12 cellular contexts compared by ENCODE assay signal in the genomic region with DNA sequence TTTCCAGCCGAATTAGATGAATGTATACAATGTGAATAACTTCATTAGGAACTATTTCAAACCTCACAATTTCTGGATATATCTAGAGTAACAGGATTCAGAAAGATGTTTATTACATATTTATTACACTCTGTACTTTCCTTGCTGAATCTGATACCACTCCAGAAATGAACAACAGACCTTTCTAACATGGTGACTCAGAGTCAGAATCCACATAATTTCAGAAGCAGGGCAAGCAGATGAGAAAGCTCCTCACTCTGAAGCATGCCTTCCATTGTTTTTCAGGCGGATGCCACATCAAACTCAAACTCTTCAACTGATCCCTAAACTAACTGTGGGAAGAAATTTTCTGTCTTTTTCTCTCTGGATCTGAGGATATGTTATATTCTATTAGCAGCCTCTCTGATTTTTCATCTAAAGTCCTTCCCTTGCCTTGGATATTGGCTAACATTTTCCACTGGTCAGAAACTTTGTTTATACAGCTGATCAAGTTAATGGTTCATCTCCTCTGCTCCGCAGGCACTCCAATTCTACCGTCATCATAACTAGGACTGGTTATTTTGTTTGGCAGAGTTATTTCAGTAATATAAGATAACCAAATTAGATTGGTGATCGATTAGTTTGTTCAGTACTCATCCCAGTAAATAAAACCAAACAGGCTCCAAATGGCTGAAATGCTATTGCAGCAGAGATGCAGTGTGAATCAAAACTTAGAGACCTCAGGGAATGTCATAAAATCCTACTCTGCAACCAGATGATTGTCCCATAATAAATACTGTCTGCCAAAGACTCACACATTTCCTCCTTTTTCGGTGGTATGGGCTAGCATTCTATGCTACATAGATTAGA.
A peak's percentile ranks its signal among the peaks of the same experiment; 100 is the strongest.
DNase-seq lines count a peak whose midpoint lies in the region; ATAC-seq and TF ChIP-seq lines count a peak whose summit lies in the region.
"Had no signal": no experiment of that assay in that cellular context is flagged by ENCODE, and none has a peak within 500 bp of the region (broad histone marks: within the 10 kb centered on the region; RNA-seq: fewer than 3 reads in every experiment).

No MANE protein-coding gene starts in this region.

- no TSS peak for BruUV-seq in Caco-2 (replicated peaks; lab: Mats Ljungman, UMichigan)

- H3K4me1 Mint-ChIP-seq in type B pancreatic cell (ENCODE audit: unreplicated experiment) (peaks cover 12% of the 10 kb centered on the region), Caco-2 (ENCODE audit: low read depth, unreplicated experiment) (no peaks in the 10 kb centered on the region)

- POLR2A ChIA-PET in Caco-2 (lab: Charles Lee) = no interaction called here

- H3K27ac ChIP-seq in brain microvascular endothelial cell = peak overlapping the region; percentile 64
- H3K27ac ChIP-seq: neutrophil had no signal

- no peaks in the 10 kb centered on the region for H3K4me1 ChIP-seq in Caco-2

- H3K36me3 ChIP-seq in brain microvascular endothelial cell (replicated peaks) (no peaks in the 10 kb centered on the region), Caco-2 (ENCODE audit: control insufficient read depth, insufficient read depth, low read length) (no peaks in the 10 kb centered on the region)
- H3K36me3 ChIP-seq: neutrophil had no signal

- H3K9me3 Mint-ChIP-seq in activated naive CD4-positive, alpha-beta T cell treated with anti-CD3 and anti-CD28 coated beads, Interleukin-2, amount 50 U/mL, for 72 hours = peaks cover 5 to 10% of the 10 kb centered on the region in 2 donors
- H3K9me3 Mint-ChIP-seq in type B pancreatic cell (peaks cover 10% of the 10 kb centered on the region), Caco-2 (ENCODE audit: unreplicated experiment) (peaks cover 10% of the 10 kb centered on the region)

- in situ Hi-C loops in brain microvascular endothelial cell (cut with HindIII; ENCODE audit: low pct_ligation_motif_present, low sequenced_read_pairs) (no loop called here), KBM-7 (cut with MboI; ENCODE audit: low pct_unique_long_range_greater_than_20kb, low sequenced_read_pairs) (no loop called here)

- TF ChIP-seq CTCF in brain microvascular endothelial cell (IDR thresholded peaks at IDR 0.05; ENCODE audit: low read depth, low read length, missing control alignments) = no peak
- no peak for TF ChIP-seq CTCF in type B pancreatic cell (conservative IDR thresholded peaks at IDR 0.05)
- no peak for TF ChIP-seq CTCF in Caco-2 (IDR thresholded peaks at IDR 0.05; ENCODE audit: insufficient read depth in 1 of 2, low read depth in 1 of 2, low read length in 1 of 2, severe bottlenecking in 1 of 2, unreplicated experiment in 1 of 2)

- H3K9me3 ChIP-seq in Caco-2 = no peaks in the 10 kb centered on the region
- H3K9me3 ChIP-seq: neutrophil had no signal

- H3K4me3 Mint-ChIP-seq in type B pancreatic cell = no peak overlapping the region
- H3K4me3 Mint-ChIP-seq in Caco-2 (ENCODE audit: unreplicated experiment) = no peak overlapping the region

- H3K4me3 ChIP-seq in brain microvascular endothelial cell (ENCODE audit: low read depth, low read length) (no peak overlapping the region), Caco-2 (ENCODE audit: low read depth, low read length) (no peak overlapping the region)

- H3K27me3 ChIP-seq in brain microvascular endothelial cell (replicated peaks) = no peaks in the 10 kb centered on the region
- H3K27me3 ChIP-seq in Caco-2 (replicated peaks; ENCODE audit: control insufficient read depth, insufficient read depth, low read length) = no peaks in the 10 kb centered on the region; the same call in 1 of the 2 replicates
- H3K27me3 ChIP-seq: neutrophil had no signal

- CTCF ChIA-PET in Caco-2 (lab: Charles Lee) = no interaction called here

- intact Hi-C loops in Caco-2 (cut with micrococcal nuclease; ENCODE audit: unreplicated experiment) = no loop called here

- DNase-seq in activated naive CD4-positive, alpha-beta T cell treated with anti-CD3 and anti-CD28 coated beads, Interleukin-2, amount 50 U/mL, for 72 hours (ENCODE audit: low spot score in 2 of 2) = no peak
- DNase-seq in activated naive CD4-positive, alpha-beta T cell (lab: John Stamatoyannopoulos, UW) = no peak
- peak; percentile 63 for DNase-seq in brain microvascular endothelial cell
- DNase-seq in kidney tubule cell (ENCODE audit: low spot score) = peak; percentile 24
- DNase-seq in type B pancreatic cell (ENCODE audit: extremely low spot score, unreplicated experiment) = no peak
- DNase-seq in DMS79 treated with DMSO at 0.1 percent for 48 hours (lab: John Stamatoyannopoulos, UW) = no peak
- DNase-seq in KBM-7 = no peak
- DNase-seq in Caco-2 = no peak
- DNase-seq: kidney; NCI-H187 treated with DMSO at 0.1 percent for 48 hours; stimulated activated CD4-positive, alpha-beta T cell treated with anti-CD3 and anti-CD28 coated beads, Interleukin-4, amount 100 ng/mL, for 24 hours had no signal

- peak overlapping the region in 1 of 2 donors; percentile 77 for H3K27ac Mint-ChIP-seq in activated naive CD4-positive, alpha-beta T cell treated with anti-CD3 and anti-CD28 coated beads, Interleukin-2, amount 50 U/mL, for 72 hours
- H3K27ac Mint-ChIP-seq in type B pancreatic cell (peak overlapping the region; percentile 44), Caco-2 (ENCODE audit: unreplicated experiment) (no peak overlapping the region)

- H3K36me3 Mint-ChIP-seq in activated naive CD4-positive, alpha-beta T cell treated with anti-CD3 and anti-CD28 coated beads, Interleukin-2, amount 50 U/mL, for 72 hours = peaks cover 9 to 20% of the 10 kb centered on the region in 2 donors
- H3K36me3 Mint-ChIP-seq in type B pancreatic cell (peaks cover 4% of the 10 kb centered on the region), Caco-2 (ENCODE audit: insufficient read depth, unreplicated experiment) (no peaks in the 10 kb centered on the region)

- ATAC-seq in activated naive CD4-positive, alpha-beta T cell treated with anti-CD3 and anti-CD28 coated beads, Interleukin-2, amount 50 U/mL, for 72 hours = peak; percentile 44 to 91

- peaks cover 4% of the 10 kb centered on the region for H3K27me3 Mint-ChIP-seq in type B pancreatic cell
- H3K27me3 Mint-ChIP-seq in Caco-2 (ENCODE audit: insufficient read depth, unreplicated experiment) = peaks cover 7% of the 10 kb centered on the region

Comparison
In these comparisons a context has a peak if more than half of its experiments do, and no peak if none do; other contexts are left out.
1. DNase-seq: peak in brain microvascular endothelial cell (single experiment) and kidney tubule cell (single experiment); none in activated naive CD4-positive, alpha-beta T cell treated with anti-CD3 and anti-CD28 coated beads, Interleukin-2, amount 50 U/mL, for 72 hours (0 of 2), activated naive CD4-positive, alpha-beta T cell (0 of 4), type B pancreatic cell (single experiment), DMS79 treated with DMSO at 0.1 percent for 48 hours (single experiment), KBM-7 (single experiment) and Caco-2 (0 of 2).